8 cellular contexts compared by ENCODE assay signal in the genomic region with DNA sequence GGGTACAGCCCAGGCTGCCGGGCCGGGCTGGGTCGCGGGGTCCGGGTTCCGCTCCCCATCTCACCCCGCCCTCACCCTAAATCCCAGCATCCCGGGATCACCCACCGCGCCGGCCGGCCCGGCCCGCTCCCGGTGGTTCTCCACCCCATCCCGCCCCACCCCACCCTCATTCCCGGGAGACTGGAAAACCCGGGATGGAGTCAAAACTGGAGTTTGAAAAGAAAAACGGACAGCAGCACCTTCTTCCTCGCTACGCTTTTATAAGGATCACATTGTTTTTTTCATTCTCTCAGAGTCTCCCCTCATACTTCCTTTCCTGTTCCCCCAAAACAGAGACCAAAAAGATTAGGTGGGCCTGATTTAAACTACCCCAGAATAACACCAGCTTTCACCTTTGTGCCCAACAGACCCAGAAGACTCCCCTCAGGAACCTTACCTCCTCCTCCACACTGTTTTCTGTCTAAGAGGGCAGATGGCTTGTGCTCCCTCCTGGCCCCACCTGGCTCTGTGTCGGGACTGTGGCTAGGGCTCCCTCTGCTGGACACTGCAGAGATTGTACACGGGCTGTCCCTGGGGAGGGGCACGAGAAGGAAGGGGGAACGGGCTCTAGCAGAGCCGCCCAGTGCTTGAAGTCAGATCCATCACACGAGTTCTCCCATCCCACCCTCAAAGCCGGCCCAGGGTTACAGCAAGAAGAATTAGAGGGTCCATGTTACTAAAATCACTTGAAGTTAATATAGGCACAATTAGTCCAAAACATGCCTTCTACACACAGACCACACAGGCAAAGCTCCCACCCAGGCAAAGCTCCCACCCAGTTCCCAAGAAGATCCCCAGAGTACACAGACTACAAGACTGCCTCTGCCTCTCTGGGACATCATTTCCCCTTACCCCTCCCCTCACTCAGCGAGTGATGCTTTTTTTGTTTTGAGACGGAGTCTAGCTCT. TPM values are rescaled to one million over a fixed set of nuclear protein-coding genes. Genes with fewer than 3 reads are reported as not detected.
DNase-seq lines count a peak whose midpoint lies in the region; ATAC-seq and TF ChIP-seq lines count a peak whose summit lies in the region.

No MANE protein-coding gene starts in this region.

- H3K9me3 ChIP-seq in heart left ventricle (no peaks in the 10 kb centered on the region), upper lobe of left lung (no peaks in the 10 kb centered on the region)

- DNase-seq in NCI-H1092 treated with DMSO at 0.1 percent for 48 hours (lab: John Stamatoyannopoulos, UW) (peak; percentile 71), SKM-1 treated with dmso at 0.1 percent for 144 hours (lab: John Stamatoyannopoulos, UW; ENCODE audit: unreplicated experiment) (peak; percentile 57), heart left ventricle (peak; percentile 85 to 91 (median 85)), posterior cingulate gyrus (peak; percentile 65 to 96 (median 79)), upper lobe of left lung (peak; percentile 90 to 93)
- DNase-seq in activated naive CD8-positive, alpha-beta T cell treated with anti-CD3 and anti-CD28 coated beads, Interleukin-2, amount 50 U/mL, for 24 hours = peak; percentile 90

- H3K27me3 ChIP-seq in heart left ventricle = peaks cover 0 to 9% (median 0%) of the 10 kb centered on the region in 9 donors
- peaks cover 0 to 9% (median 4%) of the 10 kb centered on the region in 4 donors for H3K27me3 ChIP-seq in upper lobe of left lung

- H3K4me3 ChIP-seq in heart left ventricle = peak overlapping the region; percentile 53 to 82 (median 68)
- H3K4me3 ChIP-seq in upper lobe of left lung = peak overlapping the region; percentile 54 to 79 (median 71)

- no peak for TF ChIP-seq EP300 in upper lobe of left lung (IDR thresholded peaks at IDR 0.05)

- TF ChIP-seq POLR2A in heart left ventricle (IDR thresholded peaks at IDR 0.05) = peak in 1 of 2 donors; percentile 22
- peak in 1 of 4 donors; percentile 10 for TF ChIP-seq POLR2A in upper lobe of left lung (IDR thresholded peaks at IDR 0.05)

- peaks cover 0 to 41% (median 21%) of the 10 kb centered on the region in 12 donors for H3K4me1 ChIP-seq in heart left ventricle
- H3K4me1 ChIP-seq in upper lobe of left lung = peaks cover 33 to 45% (median 35%) of the 10 kb centered on the region in 4 donors

- intact Hi-C loops in heart left ventricle (cut with DNase I) (loop anchor here in 3 of 10 donors (1.0 to 10.0 kb wide), 3 partner anchors 58 to 249 kb away; a partner anchor contains a TSS), posterior cingulate gyrus (cut with DNase I) (no loop called here)

- peak overlapping the region; percentile 76 for H3K27ac Mint-ChIP-seq in activated naive CD8-positive, alpha-beta T cell treated with anti-CD3 and anti-CD28 coated beads, Interleukin-2, amount 50 U/mL, for 24 hours

- H3K36me3 ChIP-seq in heart left ventricle (no peaks in the 10 kb centered on the region), upper lobe of left lung (no peaks in the 10 kb centered on the region)

- peak overlapping the region; percentile 84 for H3K4me3 Mint-ChIP-seq in activated naive CD8-positive, alpha-beta T cell treated with anti-CD3 and anti-CD28 coated beads, Interleukin-2, amount 50 U/mL, for 24 hours

- peak overlapping the region; percentile 37 to 86 (median 72) for H3K27ac ChIP-seq in heart left ventricle
- peak overlapping the region; percentile 53 to 86 (median 70) for H3K27ac ChIP-seq in upper lobe of left lung

- ATAC-seq in HG02623 (IDR thresholded peaks at IDR 0.05; ENCODE audit: unreplicated experiment) (peak; percentile 82), heart left ventricle (peak; percentile 68 to 77 (median 74)), upper lobe of left lung (ENCODE audit: low FRiP score in 2 of 2) (peak; percentile 80 to 92)
- ATAC-seq in activated naive CD8-positive, alpha-beta T cell treated with anti-CD3 and anti-CD28 coated beads, Interleukin-2, amount 50 U/mL, for 24 hours = peak; percentile 86

- peaks cover 6% of the 10 kb centered on the region for H3K27me3 Mint-ChIP-seq in activated naive CD8-positive, alpha-beta T cell treated with anti-CD3 and anti-CD28 coated beads, Interleukin-2, amount 50 U/mL, for 24 hours

- peaks cover 46% of the 10 kb centered on the region for H3K4me1 Mint-ChIP-seq in activated naive CD8-positive, alpha-beta T cell treated with anti-CD3 and anti-CD28 coated beads, Interleukin-2, amount 50 U/mL, for 24 hours

- no peaks in the 10 kb centered on the region for H3K9me3 Mint-ChIP-seq in activated naive CD8-positive, alpha-beta T cell treated with anti-CD3 and anti-CD28 coated beads, Interleukin-2, amount 50 U/mL, for 24 hours

- WGBS in heart left ventricle, 4 donors = 5 to 6% (median 5%) methylated on average over 29 to 30 of the region's 30 CpGs
- 5 to 16% methylated on average over 9 to 30 of the region's 30 CpGs for WGBS in upper lobe of left lung, 2 donors

- H3K36me3 Mint-ChIP-seq in activated naive CD8-positive, alpha-beta T cell treated with anti-CD3 and anti-CD28 coated beads, Interleukin-2, amount 50 U/mL, for 24 hours (ENCODE audit: low read depth) = peaks cover 4% of the 10 kb centered on the region

- peak; percentile 94 for TF ChIP-seq CTCF in GM12874 (IDR thresholded peaks at IDR 0.05; ENCODE audit: insufficient read depth, low read depth, low read length)
- TF ChIP-seq CTCF in heart left ventricle (IDR thresholded peaks at IDR 0.05) = peak; percentile 89 to 99 (median 94)
- TF ChIP-seq CTCF in upper lobe of left lung (IDR thresholded peaks at IDR 0.05) = peak; percentile 89 to 96 (median 92)

RNA-seq across cellular contexts. Expression of a gene that starts 3.0 kb away (rescaled TPM):
- total RNA-seq in heart left ventricle (1 to 10 TPM in 4 of 9 donors, under 1 TPM in 5; 0.19 to 2.6 (median 0.83) TPM), upper lobe of left lung (1 to 10 TPM in 2 of 6 donors, under 1 TPM in 2, not detected in 2; 0.69 to 3.0 (median 1.5) TPM)
- under 1 TPM; 0.08 to 0.97 TPM for polyA plus RNA-seq in heart left ventricle

RNA-seq across cellular contexts. Expression of a gene that starts 7.5 kb away (rescaled TPM):
- total RNA-seq in heart left ventricle = under 1 TPM in 1 of 9 donors, not detected in 8; 0.64 TPM
- under 1 TPM in 1 of 2 donors, not detected in 1; 0.03 TPM for polyA plus RNA-seq in heart left ventricle
- total RNA-seq in upper lobe of left lung = under 1 TPM in 1 of 6 donors, not detected in 5; 0.11 TPM

RNA-seq across cellular contexts. Expression of a gene that starts 17.1 kb away (rescaled TPM):
- total RNA-seq in heart left ventricle (10 to 100 TPM in 2 of 9 donors, 1 to 10 TPM in 7; 2.2 to 33.4 (median 3.9) TPM), upper lobe of left lung (100 to 1,000 TPM in 1 of 6 donors, 10 to 100 TPM in 5; 29.2 to 131 (median 43.7) TPM)
- 1 to 10 TPM; 1.7 to 3.4 TPM for polyA plus RNA-seq in heart left ventricle

RNA-seq across cellular contexts. Expression of a gene that starts 25.3 kb away (rescaled TPM):
- total RNA-seq in heart left ventricle = 100 to 1,000 TPM in 1 of 9 donors, 10 to 100 TPM in 8; 36.8 to 109 (median 69.7) TPM
- polyA plus RNA-seq in heart left ventricle = 10 to 100 TPM; 91.7 to 98.0 TPM
- total RNA-seq in upper lobe of left lung = 100 to 1,000 TPM in 3 of 6 donors, 10 to 100 TPM in 3; 73.9 to 189 (median 101) TPM

RNA-seq across cellular contexts. Expression of a gene that starts 28.0 kb away (rescaled TPM):
- total RNA-seq in heart left ventricle (under 1 TPM in 1 of 9 donors, not detected in 8; 0.27 TPM), upper lobe of left lung (not detected)
- under 1 TPM in 1 of 2 donors, not detected in 1; 0.03 TPM for polyA plus RNA-seq in heart left ventricle

Comparison
In these comparisons a context has a peak if more than half of its experiments do, and no peak if none do; other contexts are left out.
1. Peak in every context shown above with its lines: DNase-seq, ATAC-seq, H3K4me3 ChIP-seq and H3K27ac ChIP-seq.